10 cellular contexts compared by ENCODE assay signal in the genomic region with DNA sequence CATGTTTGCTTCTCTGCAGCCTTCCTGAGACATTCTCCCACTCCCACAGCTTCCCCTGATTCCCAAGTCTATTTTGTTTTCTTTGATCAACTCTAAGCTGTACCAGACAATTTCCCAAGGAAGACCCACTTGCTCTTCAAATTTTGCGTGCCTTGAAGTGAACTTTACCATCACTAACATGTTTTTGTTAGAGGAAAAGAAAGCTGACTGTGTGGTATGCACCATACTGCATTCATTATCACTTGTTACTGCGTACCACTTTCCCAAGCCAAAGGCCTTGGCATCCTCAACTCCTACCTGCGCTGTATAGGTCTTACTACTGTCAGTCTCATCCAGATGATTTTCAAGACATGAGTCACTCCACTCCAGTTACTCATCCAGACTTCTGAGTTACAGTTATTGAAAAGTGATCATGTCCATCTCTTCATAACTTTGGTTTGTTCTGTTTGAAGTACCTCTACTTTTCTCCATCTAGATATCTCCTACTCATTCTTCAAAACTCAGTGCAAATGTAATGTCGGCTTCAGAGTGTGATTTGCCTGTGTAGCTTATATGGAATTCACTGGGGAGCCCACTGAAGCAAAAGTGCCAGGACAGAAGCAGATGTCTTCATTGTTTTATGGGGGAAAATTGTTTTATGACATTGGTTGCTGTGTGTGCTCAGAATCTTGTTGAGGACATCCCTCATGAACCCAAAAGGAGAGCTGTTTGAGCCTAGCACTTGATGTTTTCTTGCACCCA. TPM values are rescaled to one million over a fixed set of nuclear protein-coding genes. Genes with fewer than 3 reads are reported as not detected.
DNase-seq lines count a peak whose midpoint lies in the region; ATAC-seq and TF ChIP-seq lines count a peak whose summit lies in the region.
"Had no signal": no experiment of that assay in that cellular context is flagged by ENCODE, and none has a peak within 500 bp of the region (broad histone marks: within the 10 kb centered on the region; RNA-seq: fewer than 3 reads in every experiment).

No MANE protein-coding gene starts in this region.

- no peak overlapping the region for H3K4me3 ChIP-seq in CD4-positive, CD25-positive, alpha-beta regulatory T cell (ENCODE audit: low read depth, low read length)
- H3K4me3 ChIP-seq in GM23338 = no peak overlapping the region
- H3K4me3 ChIP-seq in SK-N-MC = no peak overlapping the region
- H3K4me3 ChIP-seq: thoracic aorta had no signal

- H3K36me3 ChIP-seq in CD4-positive, CD25-positive, alpha-beta regulatory T cell (ENCODE audit: control insufficient read depth, insufficient read depth, low read length) = peaks cover 42% of the 10 kb centered on the region
- peaks cover 39% of the 10 kb centered on the region for H3K36me3 ChIP-seq in GM23338 (ENCODE audit: insufficient read depth)
- peaks cover 53% of the 10 kb centered on the region for H3K36me3 ChIP-seq in SK-N-MC (ENCODE audit: insufficient read depth, low read length)

- no peak for ATAC-seq in CD4-positive, CD25-positive, alpha-beta regulatory T cell (ENCODE audit: low read depth in 2 of 2)
- ATAC-seq in GM23338 (peak; percentile 20), foreskin keratinocyte (peak; percentile 79), HG03378 (IDR thresholded peaks at IDR 0.05; ENCODE audit: unreplicated experiment) (no peak)

- TF ChIP-seq CTCF in GM23338 (conservative IDR thresholded peaks at IDR 0.05; ENCODE audit: low read depth in 2 of 2) (no peak), foreskin keratinocyte (conservative IDR thresholded peaks at IDR 0.05) (no peak)

- H3K27ac Mint-ChIP-seq in CD4-positive, CD25-positive, alpha-beta regulatory T cell = peak overlapping the region; percentile 2 to 88 (median 47)
- peak overlapping the region; percentile 71 for H3K27ac Mint-ChIP-seq in GM23338

- no peaks in the 10 kb centered on the region for H3K9me3 ChIP-seq in CD4-positive, CD25-positive, alpha-beta regulatory T cell (ENCODE audit: control insufficient read depth in 2 of 2, low read length in 2 of 2)
- H3K9me3 ChIP-seq in SK-N-MC (ENCODE audit: low read depth, low read length) = no peaks in the 10 kb centered on the region
- H3K9me3 ChIP-seq: thoracic aorta had no signal

- H3K27me3 ChIP-seq in CD4-positive, CD25-positive, alpha-beta regulatory T cell (ENCODE audit: control insufficient read depth, insufficient read depth, low read length) = no peaks in the 10 kb centered on the region
- no peaks in the 10 kb centered on the region for H3K27me3 ChIP-seq in GM23338 (ENCODE audit: insufficient read depth)
- H3K27me3 ChIP-seq in foreskin keratinocyte = no peaks in the 10 kb centered on the region

- H3K4me1 Mint-ChIP-seq in CD4-positive, CD25-positive, alpha-beta regulatory T cell = peaks cover 19 to 63% (median 54%) of the 10 kb centered on the region in 4 donors
- H3K4me1 Mint-ChIP-seq in GM23338 = peaks cover 41% of the 10 kb centered on the region

- H3K9ac ChIP-seq in SK-N-MC (ENCODE audit: insufficient read length) = no peak overlapping the region

- peaks cover 49% of the 10 kb centered on the region for H3K36me3 Mint-ChIP-seq in CD4-positive, CD25-positive, alpha-beta regulatory T cell
- H3K36me3 Mint-ChIP-seq in GM23338 (ENCODE audit: low read depth) = peaks cover 56% of the 10 kb centered on the region

- peak overlapping the region in 2 of 4 donors; percentile 58 to 81 for H3K4me3 Mint-ChIP-seq in CD4-positive, CD25-positive, alpha-beta regulatory T cell
- no peak overlapping the region for H3K4me3 Mint-ChIP-seq in GM23338

- no peak overlapping the region for H3K4me2 ChIP-seq in GM23338

- peaks cover 31% of the 10 kb centered on the region for H3K79me2 ChIP-seq in GM23338 (replicated peaks; ENCODE audit: insufficient read depth)

- peaks cover 58% of the 10 kb centered on the region for H3F3A ChIP-seq in GM23338 (replicated peaks; ENCODE audit: low read depth)

- peaks cover 33% of the 10 kb centered on the region for H4K20me1 ChIP-seq in GM23338 (replicated peaks; ENCODE audit: insufficient read depth)

- peaks cover 30% of the 10 kb centered on the region for H3K4me1 ChIP-seq in CD4-positive, CD25-positive, alpha-beta regulatory T cell (ENCODE audit: control insufficient read depth, insufficient read depth, low read length, poor library complexity, severe bottlenecking)
- peaks cover 26% of the 10 kb centered on the region for H3K4me1 ChIP-seq in GM23338 (ENCODE audit: insufficient read depth)
- peaks cover 7% of the 10 kb centered on the region for H3K4me1 ChIP-seq in foreskin keratinocyte

- peaks cover 5% of the 10 kb centered on the region for H3K27me3 Mint-ChIP-seq in CD4-positive, CD25-positive, alpha-beta regulatory T cell
- peaks cover 58% of the 10 kb centered on the region for H3K27me3 Mint-ChIP-seq in GM23338 (ENCODE audit: insufficient read depth, low read depth, poor library complexity)

- H3K27ac ChIP-seq in CD4-positive, CD25-positive, alpha-beta regulatory T cell (ENCODE audit: insufficient read depth, low read length, poor library complexity, severe bottlenecking) = no peak overlapping the region
- H3K27ac ChIP-seq in GM23338 (ENCODE audit: low read depth) (peak overlapping the region; percentile 89), SK-N-MC (peak overlapping the region; percentile 80), foreskin keratinocyte (no peak overlapping the region)
- H3K27ac ChIP-seq: thoracic aorta had no signal

- no peaks in the 10 kb centered on the region for H3K9me2 ChIP-seq in GM23338 (ENCODE audit: insufficient read depth)

- peaks cover 0 to 2% (median 0%) of the 10 kb centered on the region in 7 donors for H3K9me3 Mint-ChIP-seq in CD4-positive, CD25-positive, alpha-beta regulatory T cell
- H3K9me3 Mint-ChIP-seq in GM23338 = peaks cover 7% of the 10 kb centered on the region; the same call in 1 of the 3 replicates

- no peak for DNase-seq in CD4-positive, CD25-positive, alpha-beta regulatory T cell
- DNase-seq in GM23338 (ENCODE audit: low spot score) (peak; percentile 21), SK-N-MC (ENCODE audit: low read depth, low spot score) (no peak), foreskin keratinocyte (peak in 1 of 2 donors; percentile 70), H4 (ENCODE audit: low spot score) (no peak), dermis blood vessel endothelial cell (no peak), medulla oblongata (ENCODE audit: extremely low spot score) (no peak)
- DNase-seq: NCI-H526 treated with DMSO at 0.1 percent for 48 hours had no signal

- H2AFZ ChIP-seq in GM23338 = no peak overlapping the region

RNA-seq across cellular contexts. Expression of gene RPS12, which starts 5.2 kb away (rescaled TPM):
- 1,498 TPM for total RNA-seq in CD4-positive, CD25-positive, alpha-beta regulatory T cell
- 1,000 to 10,000 TPM; 1,919 to 3,031 (median 2,460) TPM for polyA plus RNA-seq in CD4-positive, CD25-positive, alpha-beta regulatory T cell
- 1,103 and 1,363 TPM in 2 replicates for total RNA-seq in GM23338 (2014; rRNA removed; shearing (Covaris generic))
- 1,209 and 1,220 TPM in 2 replicates for polyA plus RNA-seq in GM23338 (2016; fragmentation: Nextera tagmentation; extraction: Ambion mirVana)
- 1,900 and 1,921 TPM in 2 replicates for total RNA-seq in foreskin keratinocyte
- polyA plus RNA-seq in foreskin keratinocyte = 3,040 and 3,224 TPM in 2 replicates
- 2,146 and 2,177 TPM in 2 replicates for total RNA-seq in H4 (2014; rRNA removed; shearing (Covaris generic))
- 836 and 1,354 TPM in 2 replicates for total RNA-seq in dermis blood vessel endothelial cell

RNA-seq across cellular contexts. Expression of gene SLC18B1, which starts 21.1 kb away (rescaled TPM):
- 9.8 TPM for total RNA-seq in CD4-positive, CD25-positive, alpha-beta regulatory T cell
- polyA plus RNA-seq in CD4-positive, CD25-positive, alpha-beta regulatory T cell = 10 to 100 TPM; 22.8 to 28.2 (median 23.5) TPM
- total RNA-seq in GM23338 (2014; rRNA removed; shearing (Covaris generic)) = 37.4 and 38.8 TPM in 2 replicates
- polyA plus RNA-seq in GM23338 (2016; fragmentation: Nextera tagmentation; extraction: Ambion mirVana) = 22.0 and 26.4 TPM in 2 replicates
- total RNA-seq in foreskin keratinocyte = 14.1 and 14.8 TPM in 2 replicates
- polyA plus RNA-seq in foreskin keratinocyte = 8.3 and 8.7 TPM in 2 replicates
- total RNA-seq in H4 (2014; rRNA removed; shearing (Covaris generic)) = 6.0 and 9.4 TPM in 2 replicates
- 7.7 and 11.2 TPM in 2 replicates for total RNA-seq in dermis blood vessel endothelial cell

Comparison
In these comparisons a context has a peak if more than half of its experiments do, and no peak if none do; other contexts are left out.
1. ATAC-seq: peak in GM23338 (single experiment) and foreskin keratinocyte (single experiment); none in CD4-positive, CD25-positive, alpha-beta regulatory T cell (0 of 2) and HG03378 (single experiment).
2. H3K27ac ChIP-seq: peak in GM23338 (single experiment) and SK-N-MC (single experiment); none in CD4-positive, CD25-positive, alpha-beta regulatory T cell (single experiment) and foreskin keratinocyte (single experiment).